ENCODE assay signal across 29 cellular contexts in genomic region chr7:100471021-100471420, GRCh38. TPM values are rescaled to one million over a fixed set of nuclear protein-coding genes. Genes with fewer than 3 reads are reported as not detected.
A peak's percentile ranks its signal among the peaks of the same experiment; 100 is the strongest.
DNase-seq lines count a peak whose midpoint lies in the region; ATAC-seq and TF ChIP-seq lines count a peak whose summit lies in the region.
"Had no signal": no experiment of that assay in that cellular context is flagged by ENCODE, and none has a peak within 500 bp of the region (broad histone marks: within the 10 kb centered on the region; RNA-seq: fewer than 3 reads in every experiment).

No MANE protein-coding gene starts in this region.

- H3K4me1 ChIP-seq in SK-N-SH (ENCODE audit: control insufficient read depth in 1 of 2, insufficient read depth in 2 of 2, low read depth in 1 of 2, low read length in 1 of 2) (peaks cover 0 to 16% of the 10 kb centered on the region in 2 experiments; a peak in 2 of 4 replicates), BLaER1 (peaks cover 98% of the 10 kb centered on the region), ascending aorta (peaks cover 15 to 24% of the 10 kb centered on the region in 2 donors)

- no peaks in the 10 kb centered on the region for H3K27me3 Mint-ChIP-seq in WTC11 (ENCODE audit: low read depth)
- H3K27me3 Mint-ChIP-seq in naive thymus-derived CD8-positive, alpha-beta T cell = no peaks in the 10 kb centered on the region

- TF ChIP-seq RAD21 in SK-N-SH (IDR thresholded peaks at IDR 0.05; ENCODE audit: low read length) = no peak

- H3K4me1 Mint-ChIP-seq in WTC11 = peaks cover 22% of the 10 kb centered on the region
- H3K4me1 Mint-ChIP-seq in naive thymus-derived CD8-positive, alpha-beta T cell = peaks cover 21 to 57% (median 51%) of the 10 kb centered on the region in 4 donors

- TF ChIP-seq CTCF in SK-N-SH (IDR thresholded peaks at IDR 0.05) = no peak
- no peak for TF ChIP-seq CTCF in WTC11 (IDR thresholded peaks at IDR 0.05)
- no peak for TF ChIP-seq CTCF in ascending aorta (IDR thresholded peaks at IDR 0.05)

- CTCF ChIA-PET in SK-N-SH (lab: Yijun Ruan, JAX) = interaction anchor here (0.9 to 11.9 kb wide), 9 partner anchors 9 to 220 kb away, joined by 3 to 398 read pairs (median 22); partner anchors contain the start of genes FBXO24, LRCH4, MOSPD3 and NYAP1
- CTCF ChIA-PET in WTC11 (lab: Charles Lee) = interaction anchor here (3.3 kb wide), 1 partner anchor 10 kb away, joined by 82 read pairs; the partner anchor contains the start of genes NYAP1 and TSC22D4

- no peak overlapping the region for H3K4me2 ChIP-seq in SK-N-SH
- H3K4me2 ChIP-seq in BLaER1 = peak overlapping the region; percentile 100; the same call in 1 of the 2 replicates

- H4K20me1 ChIP-seq in SK-N-SH (ENCODE audit: insufficient read depth) = no peaks in the 10 kb centered on the region
- peaks cover 100% of the 10 kb centered on the region for H4K20me1 ChIP-seq in BLaER1

- no peaks in the 10 kb centered on the region for H3K9me3 Mint-ChIP-seq in WTC11
- no peaks in the 10 kb centered on the region for H3K9me3 Mint-ChIP-seq in naive thymus-derived CD8-positive, alpha-beta T cell
- H3K9me3 Mint-ChIP-seq: T-helper 2 cell treated with Interferon-gamma antibody and Interleukin-4, amounts not matched to agents 5 μg/mL and 100 μg/mL, for 36 hours had no signal

- peaks cover 12% of the 10 kb centered on the region for H3K79me2 ChIP-seq in SK-N-SH (ENCODE audit: insufficient read depth)

- intact Hi-C loops in ascending aorta (cut with DNase I) = no loop called here

- peak overlapping the region; percentile 49; the same call in 1 of the 2 replicates for H3K27ac Mint-ChIP-seq in WTC11
- H3K27ac Mint-ChIP-seq in naive thymus-derived CD8-positive, alpha-beta T cell = peak overlapping the region in 7 of 10 donors; percentile 44 to 81 (median 68)
- H3K27ac Mint-ChIP-seq: T-helper 2 cell treated with Interferon-gamma antibody and Interleukin-4, amounts not matched to agents 5 μg/mL and 100 μg/mL, for 36 hours had no signal

- H3K36me3 Mint-ChIP-seq in WTC11 = no peaks in the 10 kb centered on the region
- peaks cover 0 to 72% (median 0%) of the 10 kb centered on the region in 3 donors for H3K36me3 Mint-ChIP-seq in naive thymus-derived CD8-positive, alpha-beta T cell

- H2AFZ ChIP-seq in SK-N-SH (ENCODE audit: low read depth) = no peak overlapping the region

- peaks cover 4% of the 10 kb centered on the region for H3F3A ChIP-seq in SK-N-SH (replicated peaks; ENCODE audit: insufficient read depth)

- TF ChIP-seq EP300 in SK-N-SH (IDR thresholded peaks at IDR 0.05; ENCODE audit: borderline replicate concordance in 1 of 2, low read depth in 1 of 2, low read length in 1 of 2) = no peak

- H3K9ac ChIP-seq in SK-N-SH = no peak overlapping the region
- H3K9ac ChIP-seq in BLaER1 = no peak overlapping the region

- no peak overlapping the region for H3K4me3 Mint-ChIP-seq in WTC11
- no peak overlapping the region for H3K4me3 Mint-ChIP-seq in naive thymus-derived CD8-positive, alpha-beta T cell
- H3K4me3 Mint-ChIP-seq: T-helper 2 cell treated with Interferon-gamma antibody and Interleukin-4, amounts not matched to agents 5 μg/mL and 100 μg/mL, for 36 hours had no signal

- ATAC-seq in SK-N-SH treated with all-trans-retinoic acid at 6 μM for 48 hours (no peak), WTC11 (no peak), HG03439 (IDR thresholded peaks at IDR 0.05; ENCODE audit: unreplicated experiment) (no peak)
- no peak for ATAC-seq in naive thymus-derived CD8-positive, alpha-beta T cell
- ATAC-seq: esophagus mucosa had no signal

- H3K27me3 ChIP-seq in SK-N-SH (ENCODE audit: insufficient read depth) (no peaks in the 10 kb centered on the region), BLaER1 (no peaks in the 10 kb centered on the region), ascending aorta (no peaks in the 10 kb centered on the region)
- H3K27me3 ChIP-seq: adrenal gland, Peyer's patch, SJSA1 had no signal

- H3K9me3 ChIP-seq in SK-N-SH (no peaks in the 10 kb centered on the region), BLaER1 (no peaks in the 10 kb centered on the region), ascending aorta (no peaks in the 10 kb centered on the region)
- H3K9me3 ChIP-seq: adrenal gland, Caco-2, Peyer's patch, SJSA1 had no signal

- DNase-seq in SK-N-SH (peak; percentile 27), WTC11 (ENCODE audit: low spot score) (no peak), NK-92 (lab: John Stamatoyannopoulos, UW; ENCODE audit: unreplicated experiment) (no peak), ascending aorta (ENCODE audit: low spot score in 2 of 2) (no peak)
- DNase-seq in naive thymus-derived CD8-positive, alpha-beta T cell = no peak
- DNase-seq: activated T-cell treated with anti-CD3 and anti-CD28 coated beads for 4 hours; adrenal gland; AML-193; Caco-2; DND-41; effector memory CD4-positive, alpha-beta T cell; foreskin melanocyte; HCEC 1CT; Karpas-422; MV-4-11; NCI-H1694 treated with DMSO at 0.1 percent for 48 hours; NCI-H526; nucleus accumbens; Peyer's patch; small intestine; stimulated activated CD4-positive, alpha-beta T cell treated with anti-CD3 and anti-CD28 coated beads, Interleukin-1b, Interleukin-23, amount 100 ng/mL, for 48 hours had no signal

- 100% methylated on average over 1 of the region's 4 CpGs for WGBS in SK-N-SH (ENCODE audit: low lambda C conversion rate)

- H3K4me3 ChIP-seq in SK-N-SH (ENCODE audit: low read depth in 2 of 2, low read length in 1 of 2) = no peak overlapping the region
- H3K4me3 ChIP-seq in BLaER1 = no peak overlapping the region
- no peak overlapping the region for H3K4me3 ChIP-seq in ascending aorta
- H3K4me3 ChIP-seq: adrenal gland, lung, Peyer's patch, SJSA1 had no signal

- no peaks in the 10 kb centered on the region for H3K9me2 ChIP-seq in SK-N-SH

- H3K27ac ChIP-seq in SK-N-SH (ENCODE audit: low read depth in 2 of 2, low read length in 1 of 2) = no peak overlapping the region
- H3K27ac ChIP-seq in BLaER1 = no peak overlapping the region
- H3K27ac ChIP-seq in ascending aorta = no peak overlapping the region
- H3K27ac ChIP-seq: Peyer's patch, SJSA1 had no signal

- POLR2A ChIA-PET in SK-N-SH (lab: Yijun Ruan, JAX) = no interaction called here
- POLR2A ChIA-PET in WTC11 (lab: Charles Lee) = interaction anchor here (0.6 kb wide), 1 partner anchor 99 kb away, joined by 4 read pairs; no protein-coding TSS in a partner anchor
- POLR2A ChIA-PET in naive thymus-derived CD8-positive, alpha-beta T cell (lab: Charles Lee) = interaction anchor here (0.7 to 1.3 kb wide), 4 partner anchors 9 to 115 kb away, joined by 3 to 6 read pairs (median 3); partner anchors contain the start of genes FBXO24 and TSC22D4

- peaks cover 5 to 18% of the 10 kb centered on the region in 2 experiments for H3K36me3 ChIP-seq in SK-N-SH (replicated peaks in 1 of 2; ENCODE audit: control insufficient read depth in 1 of 2, insufficient read depth in 2 of 2, low read length in 1 of 2)
- H3K36me3 ChIP-seq in BLaER1 = peaks cover 83% of the 10 kb centered on the region
- peaks cover 31 to 38% of the 10 kb centered on the region in 2 donors for H3K36me3 ChIP-seq in ascending aorta

TF ChIP-seq in SK-N-SH, 30 proteins besides CTCF, POLR2A, EP300 and RAD21 (continues in another document):
- no peak for TF ChIP-seq GABPA (IDR thresholded peaks at IDR 0.05; ENCODE audit: low read depth)
- no peak for TF ChIP-seq TAF1 (IDR thresholded peaks at IDR 0.05; ENCODE audit: borderline replicate concordance, low read depth, low read length)

TF ChIP-seq in SK-N-SH treated with all-trans-retinoic acid at 6 μM for 48 hours, 23 proteins besides CTCF, POLR2A, EP300 and RAD21 (continues in another document):
- TF ChIP-seq ESRRG (CRISPR knock-in tag; IDR thresholded peaks at IDR 0.05) = no peak
- TF ChIP-seq SNAI2 (CRISPR knock-in tag; IDR thresholded peaks at IDR 0.05) = no peak
- TF ChIP-seq TOX (CRISPR knock-in tag; IDR thresholded peaks at IDR 0.05; ENCODE audit: borderline replicate concordance) = no peak

TF ChIP-seq in WTC11, 78 proteins besides CTCF, POLR2A, EP300 and RAD21 (continues in another document):
- TF ChIP-seq ZNF423 (CRISPR knock-in tag; IDR thresholded peaks at IDR 0.05) (no peak), NR2C2 (CRISPR knock-in tag; IDR thresholded peaks at IDR 0.05) (no peak), ZNF263 (CRISPR knock-in tag; IDR thresholded peaks at IDR 0.05; ENCODE audit: low read depth) (no peak), NFYB (CRISPR knock-in tag; conservative IDR thresholded peaks at IDR 0.05; ENCODE audit: low read depth) (no peak)

RNA-seq across cellular contexts. Expression of gene SPACDR, which starts 7.0 kb away (rescaled TPM):
- polyA plus RNA-seq in SK-N-SH (2012; rRNA removed) = 0.93 and 1.5 TPM in 2 replicates
- 0.44 and 0.47 TPM in 2 replicates for polyA plus RNA-seq in SK-N-SH (2012; cell fraction: cytosol; rRNA removed)
- polyA plus RNA-seq in SK-N-SH (2012; cell fraction: nucleus; rRNA removed) = 7.2 and 8.4 TPM in 2 replicates
- total RNA-seq in WTC11 (2021) (0.33 to 0.48 TPM (median 0.39 TPM) in 3 replicates), ascending aorta (not detected)
- 1 to 10 TPM; 4.0 to 4.5 TPM for total RNA-seq in naive thymus-derived CD8-positive, alpha-beta T cell
- under 1 TPM in 2 of 3 donors, not detected in 1; 0.28 to 0.56 TPM for polyA plus RNA-seq in naive thymus-derived CD8-positive, alpha-beta T cell
- total RNA-seq: Peyer's patch, ureter had no signal

RNA-seq across cellular contexts. Expression of gene TSC22D4, which starts 8.0 kb away (rescaled TPM):
- 20.3 and 32.7 TPM in 2 replicates for polyA plus RNA-seq in SK-N-SH (2012; rRNA removed)
- polyA plus RNA-seq in SK-N-SH (2012; cell fraction: cytosol; rRNA removed) = 13.4 and 24.0 TPM in 2 replicates
- polyA plus RNA-seq in SK-N-SH (2012; cell fraction: nucleus; rRNA removed) = 45.7 and 64.8 TPM in 2 replicates
- total RNA-seq in WTC11 (2021) (27.5 to 34.5 TPM (median 29.7 TPM) in 3 replicates), ascending aorta (68.2 TPM)
- 100 to 1,000 TPM; 128 to 129 TPM for total RNA-seq in naive thymus-derived CD8-positive, alpha-beta T cell
- polyA plus RNA-seq in naive thymus-derived CD8-positive, alpha-beta T cell = 10 to 100 TPM; 30.3 to 35.9 (median 31.0) TPM

RNA-seq across cellular contexts. Expression of gene NYAP1, which starts 12.7 kb away (rescaled TPM):
- 3.9 and 6.0 TPM in 2 replicates for polyA plus RNA-seq in SK-N-SH (2012; rRNA removed)
- polyA plus RNA-seq in SK-N-SH (2012; cell fraction: cytosol; rRNA removed) = 3.0 and 4.2 TPM in 2 replicates
- polyA plus RNA-seq in SK-N-SH (2012; cell fraction: nucleus; rRNA removed) = 7.3 and 13.1 TPM in 2 replicates
- total RNA-seq in WTC11 (2021) (6.2 to 7.6 TPM (median 6.7 TPM) in 3 replicates), ascending aorta (0.96 TPM)
- under 1 TPM in 1 of 2 experiments, not detected in 1; 0.44 TPM for total RNA-seq in naive thymus-derived CD8-positive, alpha-beta T cell
- polyA plus RNA-seq in naive thymus-derived CD8-positive, alpha-beta T cell = not detected

RNA-seq across cellular contexts. Expression of gene PPP1R35, which starts 34.7 kb away (rescaled TPM):
- 66.9 and 75.9 TPM in 2 replicates for polyA plus RNA-seq in SK-N-SH (2012; rRNA removed)
- polyA plus RNA-seq in SK-N-SH (2012; cell fraction: cytosol; rRNA removed) = 26.7 and 37.5 TPM in 2 replicates
- polyA plus RNA-seq in SK-N-SH (2012; cell fraction: nucleus; rRNA removed) = 280 and 468 TPM in 2 replicates
- 85.9 to 90.8 TPM (median 88.3 TPM) in 3 replicates for total RNA-seq in WTC11 (2021)
- 10 to 100 TPM; 63.8 to 73.0 TPM for total RNA-seq in naive thymus-derived CD8-positive, alpha-beta T cell
- polyA plus RNA-seq in naive thymus-derived CD8-positive, alpha-beta T cell = 10 to 100 TPM; 20.7 to 40.6 (median 27.0) TPM
- total RNA-seq in ascending aorta = 35.2 TPM

RNA-seq across cellular contexts. Expression of gene MEPCE, which starts 41.4 kb away (rescaled TPM):
- polyA plus RNA-seq in SK-N-SH (2012; rRNA removed) = 16.7 and 20.2 TPM in 2 replicates
- 13.7 and 17.2 TPM in 2 replicates for polyA plus RNA-seq in SK-N-SH (2012; cell fraction: cytosol; rRNA removed)
- polyA plus RNA-seq in SK-N-SH (2012; cell fraction: nucleus; rRNA removed) = 45.2 and 52.4 TPM in 2 replicates
- total RNA-seq in WTC11 (2021) (41.9 to 49.6 TPM (median 47.7 TPM) in 3 replicates), ascending aorta (32.9 TPM)
- 10 to 100 TPM; 64.8 to 66.8 TPM for total RNA-seq in naive thymus-derived CD8-positive, alpha-beta T cell
- polyA plus RNA-seq in naive thymus-derived CD8-positive, alpha-beta T cell = 10 to 100 TPM in 2 of 3 donors, 1 to 10 TPM in 1; 9.7 to 15.8 (median 11.3) TPM
